Comparison of ENCODE assay signal across 1 cellular context in the genomic region with DNA sequence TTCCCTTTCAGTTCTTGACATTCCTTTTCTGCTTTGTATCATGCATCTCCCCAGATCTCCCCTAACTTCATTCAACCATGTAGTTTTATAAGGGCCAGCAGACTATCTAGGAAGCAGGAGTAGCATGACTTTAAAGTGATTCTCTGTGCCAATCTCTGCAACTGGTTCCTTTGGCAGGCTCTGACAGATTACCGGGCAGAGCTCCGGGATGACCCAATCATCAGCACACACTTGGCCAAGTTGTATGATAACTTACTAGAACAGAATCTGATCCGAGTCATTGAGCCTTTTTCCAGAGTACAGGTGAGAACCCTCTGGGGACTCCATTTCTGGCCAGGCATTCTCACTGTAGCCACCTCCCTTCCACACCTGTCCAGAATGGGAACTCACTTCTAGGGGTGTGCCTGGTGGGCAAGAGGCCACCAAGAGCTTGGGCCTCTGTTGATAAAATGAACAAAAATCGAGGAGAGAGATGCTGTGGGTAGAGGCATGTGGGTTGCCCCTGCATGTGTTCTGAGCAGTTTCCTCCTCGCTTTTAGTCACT.
A peak's percentile ranks its signal among the peaks of the same experiment; 100 is the strongest.
TF ChIP-seq lines count a peak whose summit lies in the region.

No MANE protein-coding gene starts in this region.

TF ChIP-seq in A549, 52 proteins besides CTCF, POLR2A, EP300 and RAD21:
- TF ChIP-seq, protein P1, sequence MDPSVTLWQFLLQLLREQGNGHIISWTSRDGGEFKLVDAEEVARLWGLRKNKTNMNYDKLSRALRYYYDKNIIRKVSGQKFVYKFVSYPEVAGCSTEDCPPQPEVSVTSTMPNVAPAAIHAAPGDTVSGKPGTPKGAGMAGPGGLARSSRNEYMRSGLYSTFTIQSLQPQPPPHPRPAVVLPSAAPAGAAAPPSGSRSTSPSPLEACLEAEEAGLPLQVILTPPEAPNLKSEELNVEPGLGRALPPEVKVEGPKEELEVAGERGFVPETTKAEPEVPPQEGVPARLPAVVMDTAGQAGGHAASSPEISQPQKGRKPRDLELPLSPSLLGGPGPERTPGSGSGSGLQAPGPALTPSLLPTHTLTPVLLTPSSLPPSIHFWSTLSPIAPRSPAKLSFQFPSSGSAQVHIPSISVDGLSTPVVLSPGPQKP (IDR thresholded peaks at IDR 0.05; ENCODE audit: low read depth, low read length), result no peak
- peak; percentile 28; the same call in 1 of the 2 replicates for TF ChIP-seq POLR2AphosphoS2 (conservative IDR thresholded peaks at IDR 0.05; ENCODE audit: low read length)
- TF ChIP-seq GATA3 (IDR thresholded peaks at IDR 0.05; ENCODE audit: borderline replicate concordance), result no peak
- no peak for TF ChIP-seq TFCP2L1 (CRISPR knock-in tag; IDR thresholded peaks at IDR 0.05)
- TF ChIP-seq ZC3H11A (IDR thresholded peaks at IDR 0.05), result no peak
